ENCODE assay signal across 1 cellular context in the genomic region with DNA sequence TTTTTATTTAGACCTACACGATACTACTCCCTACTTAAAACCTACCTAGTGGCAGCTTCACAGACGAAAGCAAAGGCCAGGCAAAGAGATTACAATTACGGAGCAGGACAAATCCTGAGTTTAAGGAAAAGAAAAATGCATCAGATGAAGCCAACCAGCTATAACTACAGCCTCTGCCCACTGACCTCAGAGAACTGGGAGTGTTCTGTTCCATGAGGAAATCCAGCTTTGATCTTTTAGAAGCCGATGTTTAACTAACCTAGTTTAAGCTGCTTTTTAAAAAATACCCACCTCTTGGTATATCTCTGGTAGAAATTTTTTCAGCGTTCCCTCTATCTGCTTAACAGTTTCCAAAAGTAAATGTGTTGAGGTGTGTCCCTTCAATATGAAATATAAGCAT.
TF ChIP-seq lines count a peak whose summit lies in the region.

No MANE protein-coding gene starts in this region.

TF ChIP-seq in GM12878, 131 proteins besides CTCF, POLR2A, EP300 and RAD21:
- TF ChIP-seq, protein P1, sequence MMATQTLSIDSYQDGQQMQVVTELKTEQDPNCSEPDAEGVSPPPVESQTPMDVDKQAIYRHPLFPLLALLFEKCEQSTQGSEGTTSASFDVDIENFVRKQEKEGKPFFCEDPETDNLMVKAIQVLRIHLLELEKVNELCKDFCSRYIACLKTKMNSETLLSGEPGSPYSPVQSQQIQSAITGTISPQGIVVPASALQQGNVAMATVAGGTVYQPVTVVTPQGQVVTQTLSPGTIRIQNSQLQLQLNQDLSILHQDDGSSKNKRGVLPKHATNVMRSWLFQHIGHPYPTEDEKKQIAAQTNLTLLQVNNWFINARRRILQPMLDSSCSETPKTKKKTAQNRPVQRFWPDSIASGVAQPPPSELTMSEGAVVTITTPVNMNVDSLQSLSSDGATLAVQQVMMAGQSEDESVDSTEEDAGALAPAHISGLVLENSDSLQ (IDR thresholded peaks at IDR 0.05): no peak
- TF ChIP-seq, protein P2, sequence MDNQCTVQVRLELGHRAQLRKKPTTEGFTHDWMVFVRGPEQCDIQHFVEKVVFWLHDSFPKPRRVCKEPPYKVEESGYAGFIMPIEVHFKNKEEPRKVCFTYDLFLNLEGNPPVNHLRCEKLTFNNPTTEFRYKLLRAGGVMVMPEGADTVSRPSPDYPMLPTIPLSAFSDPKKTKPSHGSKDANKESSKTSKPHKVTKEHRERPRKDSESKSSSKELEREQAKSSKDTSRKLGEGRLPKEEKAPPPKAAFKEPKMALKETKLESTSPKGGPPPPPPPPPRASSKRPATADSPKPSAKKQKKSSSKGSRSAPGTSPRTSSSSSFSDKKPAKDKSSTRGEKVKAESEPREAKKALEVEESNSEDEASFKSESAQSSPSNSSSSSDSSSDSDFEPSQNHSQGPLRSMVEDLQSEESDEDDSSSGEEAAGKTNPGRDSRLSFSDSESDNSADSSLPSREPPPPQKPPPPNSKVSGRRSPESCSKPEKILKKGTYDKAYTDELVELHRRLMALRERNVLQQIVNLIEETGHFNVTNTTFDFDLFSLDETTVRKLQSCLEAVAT (IDR thresholded peaks at IDR 0.05): no peak
- TF ChIP-seq NR2C2 (IDR thresholded peaks at IDR 0.05; ENCODE audit: borderline replicate concordance, control insufficient read depth, insufficient read length, low read depth): no peak
- TF ChIP-seq NBN (IDR thresholded peaks at IDR 0.05): no peak
- no peak for TF ChIP-seq FOXK2 (IDR thresholded peaks at IDR 0.05)
- TF ChIP-seq TBL1XR1 (IDR thresholded peaks at IDR 0.05; ENCODE audit: low read depth, low read length): no peak
- TF ChIP-seq SMAD5 (IDR thresholded peaks at IDR 0.05; ENCODE audit: low read depth): no peak
- TF ChIP-seq, protein P3, sequence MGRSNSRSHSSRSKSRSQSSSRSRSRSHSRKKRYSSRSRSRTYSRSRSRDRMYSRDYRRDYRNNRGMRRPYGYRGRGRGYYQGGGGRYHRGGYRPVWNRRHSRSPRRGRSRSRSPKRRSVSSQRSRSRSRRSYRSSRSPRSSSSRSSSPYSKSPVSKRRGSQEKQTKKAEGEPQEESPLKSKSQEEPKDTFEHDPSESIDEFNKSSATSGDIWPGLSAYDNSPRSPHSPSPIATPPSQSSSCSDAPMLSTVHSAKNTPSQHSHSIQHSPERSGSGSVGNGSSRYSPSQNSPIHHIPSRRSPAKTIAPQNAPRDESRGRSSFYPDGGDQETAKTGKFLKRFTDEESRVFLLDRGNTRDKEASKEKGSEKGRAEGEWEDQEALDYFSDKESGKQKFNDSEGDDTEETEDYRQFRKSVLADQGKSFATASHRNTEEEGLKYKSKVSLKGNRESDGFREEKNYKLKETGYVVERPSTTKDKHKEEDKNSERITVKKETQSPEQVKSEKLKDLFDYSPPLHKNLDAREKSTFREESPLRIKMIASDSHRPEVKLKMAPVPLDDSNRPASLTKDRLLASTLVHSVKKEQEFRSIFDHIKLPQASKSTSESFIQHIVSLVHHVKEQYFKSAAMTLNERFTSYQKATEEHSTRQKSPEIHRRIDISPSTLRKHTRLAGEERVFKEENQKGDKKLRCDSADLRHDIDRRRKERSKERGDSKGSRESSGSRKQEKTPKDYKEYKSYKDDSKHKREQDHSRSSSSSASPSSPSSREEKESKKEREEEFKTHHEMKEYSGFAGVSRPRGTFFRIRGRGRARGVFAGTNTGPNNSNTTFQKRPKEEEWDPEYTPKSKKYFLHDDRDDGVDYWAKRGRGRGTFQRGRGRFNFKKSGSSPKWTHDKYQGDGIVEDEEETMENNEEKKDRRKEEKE (IDR thresholded peaks at IDR 0.05): no peak
- TF ChIP-seq CREM (IDR thresholded peaks at IDR 0.05; ENCODE audit: low read depth): no peak
- no peak for TF ChIP-seq HDAC6 (IDR thresholded peaks at IDR 0.05; ENCODE audit: unreplicated experiment)
- no peak for TF ChIP-seq RELA (IDR thresholded peaks at IDR 0.05; ENCODE audit: borderline replicate concordance, partially characterized antibody)
- TF ChIP-seq SUZ12 (IDR thresholded peaks at IDR 0.05; ENCODE audit: unreplicated experiment): no peak
